In genomic region chr4:151807220-151807619, GRCh38 we compare ENCODE assay signal across 18 cellular contexts. TPM values are rescaled to one million over a fixed set of nuclear protein-coding genes. Genes with fewer than 3 reads are reported as not detected.
DNase-seq lines count a peak whose midpoint lies in the region; ATAC-seq, FAIRE-seq and TF ChIP-seq lines count a peak whose summit lies in the region.
"Had no signal": no experiment of that assay in that cellular context is flagged by ENCODE, and none has a peak within 500 bp of the region (broad histone marks: within the 10 kb centered on the region; RNA-seq: fewer than 3 reads in every experiment).

No MANE protein-coding gene starts in this region.

- peak; percentile 81 to 96 (median 94) for ATAC-seq in heart right ventricle
- ATAC-seq in psoas muscle: peak in 3 of 4 donors; percentile 78 to 86 (median 79)
- no peak for ATAC-seq in HG02759 (IDR thresholded peaks at IDR 0.05; ENCODE audit: unreplicated experiment)
- ATAC-seq in GM19397 (IDR thresholded peaks at IDR 0.05; ENCODE audit: unreplicated experiment): no peak
- ATAC-seq: body of pancreas; stimulated activated effector memory CD8-positive, alpha-beta T cell treated with anti-CD3 and anti-CD28 coated beads, Interleukin-12 subunit alpha, Interleukin-12 subunit beta, amount 100 ng/mL, for 72 hours had no signal

- H3K4me3 Mint-ChIP-seq in nephron progenitor cell: no peak overlapping the region
- H3K4me3 Mint-ChIP-seq: activated CD4-positive, alpha-beta memory T cell treated with anti-CD3 and anti-CD28 coated beads, Interleukin-2, amount 10 ng/mL, durations not matched to agents 7 days and 5 days; memory B cell; stimulated activated effector memory CD8-positive, alpha-beta T cell treated with anti-CD3 and anti-CD28 coated beads, Interleukin-12 subunit alpha, Interleukin-12 subunit beta, amount 100 ng/mL, for 72 hours had no signal

- H3K27me3 ChIP-seq in heart right ventricle (no peaks in the 10 kb centered on the region), psoas muscle (ENCODE audit: insufficient read depth in 3 of 3, low read length in 2 of 3) (no peaks in the 10 kb centered on the region)
- H3K27me3 ChIP-seq: body of pancreas had no signal

- H3K27ac Mint-ChIP-seq in nephron progenitor cell: no peak overlapping the region
- H3K27ac Mint-ChIP-seq: activated CD4-positive, alpha-beta memory T cell treated with anti-CD3 and anti-CD28 coated beads, Interleukin-2, amount 10 ng/mL, durations not matched to agents 7 days and 5 days; memory B cell; stimulated activated effector memory CD8-positive, alpha-beta T cell treated with anti-CD3 and anti-CD28 coated beads, Interleukin-12 subunit alpha, Interleukin-12 subunit beta, amount 100 ng/mL, for 72 hours had no signal

- H3K27ac ChIP-seq in heart right ventricle: peak overlapping the region; percentile 60 to 92 (median 85)
- H3K27ac ChIP-seq in psoas muscle: no peak overlapping the region
- H3K27ac ChIP-seq in kidney (ENCODE audit: low read depth in 2 of 2, low read length in 2 of 2): no peak overlapping the region
- H3K27ac ChIP-seq: body of pancreas had no signal

- H3K9me3 ChIP-seq in heart right ventricle (peaks cover 0 to 18% (median 0%) of the 10 kb centered on the region in 11 donors), psoas muscle (no peaks in the 10 kb centered on the region), kidney (ENCODE audit: control insufficient read depth in 1 of 2, low read length in 2 of 2) (no peaks in the 10 kb centered on the region)
- H3K9me3 ChIP-seq: body of pancreas had no signal

- intact Hi-C loops in heart right ventricle (cut with DNase I) (loop anchor here in 6 of 10 donors (2.0 to 10.0 kb wide), 9 partner anchors 120 to 578 kb away; no protein-coding TSS in a partner anchor), psoas muscle (cut with DNase I) (no loop called here), kidney (cut with DNase I) (no loop called here)

- H3K4me3 ChIP-seq in heart right ventricle: no peak overlapping the region
- H3K4me3 ChIP-seq in psoas muscle: no peak overlapping the region
- H3K4me3 ChIP-seq in kidney (ENCODE audit: low read length in 2 of 2): no peak overlapping the region
- H3K4me3 ChIP-seq: body of pancreas had no signal

- peaks cover 27% of the 10 kb centered on the region for H3K4me1 Mint-ChIP-seq in nephron progenitor cell
- H3K4me1 Mint-ChIP-seq: activated CD4-positive, alpha-beta memory T cell treated with anti-CD3 and anti-CD28 coated beads, Interleukin-2, amount 10 ng/mL, durations not matched to agents 7 days and 5 days; memory B cell; stimulated activated effector memory CD8-positive, alpha-beta T cell treated with anti-CD3 and anti-CD28 coated beads, Interleukin-12 subunit alpha, Interleukin-12 subunit beta, amount 100 ng/mL, for 72 hours had no signal

- H3K36me3 ChIP-seq in heart right ventricle (no peaks in the 10 kb centered on the region), psoas muscle (ENCODE audit: insufficient read depth in 1 of 2, low read depth in 1 of 2) (no peaks in the 10 kb centered on the region), kidney (ENCODE audit: control insufficient read depth in 1 of 2, insufficient read depth in 2 of 2, low read length in 2 of 2) (no peaks in the 10 kb centered on the region)

- DNase-seq in Daoy (ENCODE audit: low read depth) (peak; percentile 5), RPMI7951 (ENCODE audit: low read depth) (peak; percentile 35), heart right ventricle (peak; percentile 62 to 71), psoas muscle (peak in 1 of 2 donors; percentile 10), nephron progenitor cell (no peak), kidney (no peak)
- DNase-seq: activated CD4-positive, alpha-beta memory T cell treated with anti-CD3 and anti-CD28 coated beads, Interleukin-2, amount 10 ng/mL, durations not matched to agents 7 days and 5 days; body of pancreas; GOT3; NCI-H345; posterior cingulate gyrus; stimulated activated CD4-positive, alpha-beta T cell treated with anti-CD3 and anti-CD28 coated beads, Interleukin-2, amount 100 ng/mL, for 24 hours had no signal

- no peak for FAIRE-seq in kidney (lab: Jason Lieb, UNC)
- FAIRE-seq: endometrium, GM18507 had no signal

- TF ChIP-seq CTCF in heart right ventricle (IDR thresholded peaks at IDR 0.05) (no peak), psoas muscle (IDR thresholded peaks at IDR 0.05) (no peak), nephron progenitor cell (IDR thresholded peaks at IDR 0.05) (no peak), kidney (IDR thresholded peaks at IDR 0.05; ENCODE audit: borderline replicate concordance, extremely low read depth, insufficient read depth) (no peak)

- H3K9ac ChIP-seq in kidney (ENCODE audit: low read length in 2 of 2): no peak overlapping the region

- H3K9me3 Mint-ChIP-seq in nephron progenitor cell: no peaks in the 10 kb centered on the region
- H3K9me3 Mint-ChIP-seq: activated CD4-positive, alpha-beta memory T cell treated with anti-CD3 and anti-CD28 coated beads, Interleukin-2, amount 10 ng/mL, durations not matched to agents 7 days and 5 days; memory B cell; stimulated activated effector memory CD8-positive, alpha-beta T cell treated with anti-CD3 and anti-CD28 coated beads, Interleukin-12 subunit alpha, Interleukin-12 subunit beta, amount 100 ng/mL, for 72 hours had no signal

- no peaks in the 10 kb centered on the region for H3K36me3 Mint-ChIP-seq in nephron progenitor cell (ENCODE audit: low read depth)
- H3K36me3 Mint-ChIP-seq: memory B cell; stimulated activated effector memory CD8-positive, alpha-beta T cell treated with anti-CD3 and anti-CD28 coated beads, Interleukin-12 subunit alpha, Interleukin-12 subunit beta, amount 100 ng/mL, for 72 hours had no signal

- 20 to 31% methylated on average over 7 of the region's 7 CpGs for WGBS in heart right ventricle, 2 donors
- WGBS in psoas muscle, 3 donors: 21 to 32% (median 31%) methylated on average over 7 of the region's 7 CpGs

- no peaks in the 10 kb centered on the region for H3K27me3 Mint-ChIP-seq in nephron progenitor cell (ENCODE audit: low read depth, poor library complexity)
- H3K27me3 Mint-ChIP-seq: activated CD4-positive, alpha-beta memory T cell treated with anti-CD3 and anti-CD28 coated beads, Interleukin-2, amount 10 ng/mL, durations not matched to agents 7 days and 5 days had no signal

- H3K4me1 ChIP-seq in heart right ventricle (peaks cover 0 to 17% (median 2%) of the 10 kb centered on the region in 9 donors), psoas muscle (no peaks in the 10 kb centered on the region), kidney (ENCODE audit: control insufficient read depth in 1 of 2, insufficient read depth in 1 of 2, low read depth in 1 of 2, low read length in 2 of 2) (no peaks in the 10 kb centered on the region)
- H3K4me1 ChIP-seq: body of pancreas had no signal

RNA-seq across cellular contexts. Expression of gene GATB, which starts 46.4 kb away (rescaled TPM):
- 16.2 and 16.4 TPM in 2 replicates for total RNA-seq in Daoy (2014; rRNA removed; shearing (Covaris generic))
- 18.5 and 23.2 TPM in 2 replicates for total RNA-seq in RPMI7951 (2014; rRNA removed; shearing (Covaris generic))
- total RNA-seq in heart right ventricle: 100 to 1,000 TPM in 2 of 10 donors, 10 to 100 TPM in 8; 79.0 to 122 (median 88.5) TPM
- 100 to 1,000 TPM in 1 of 2 donors, 10 to 100 TPM in 1; 39.1 to 168 TPM for polyA plus RNA-seq in heart right ventricle
- total RNA-seq in psoas muscle: 10 to 100 TPM; 22.8 to 36.6 (median 28.7) TPM
- 10 to 100 TPM; 23.8 to 29.6 (median 28.3) TPM for polyA plus RNA-seq in psoas muscle
- 17.0 TPM for total RNA-seq in kidney
- 50.9 TPM for polyA plus RNA-seq in kidney (ENCODE audit: insufficient read depth, low read depth, low replicate concordance)

Comparison
In these comparisons a context has a peak if more than half of its experiments do, and no peak if none do; other contexts are left out.
1. DNase-seq: peak in Daoy (single experiment), RPMI7951 (single experiment) and heart right ventricle (2 of 2); none in nephron progenitor cell (single experiment) and kidney (single experiment).
2. ATAC-seq: peak in heart right ventricle (8 of 8) and psoas muscle (3 of 4); none in HG02759 (single experiment) and GM19397 (single experiment).
3. H3K27ac ChIP-seq: peak in heart right ventricle (10 of 10); none in psoas muscle (single experiment) and kidney (0 of 2).
4. intact Hi-C loops: an anchor here in heart right ventricle (2.0 to 10.0 kb wide); none called in psoas muscle and kidney.